In the genomic region with DNA sequence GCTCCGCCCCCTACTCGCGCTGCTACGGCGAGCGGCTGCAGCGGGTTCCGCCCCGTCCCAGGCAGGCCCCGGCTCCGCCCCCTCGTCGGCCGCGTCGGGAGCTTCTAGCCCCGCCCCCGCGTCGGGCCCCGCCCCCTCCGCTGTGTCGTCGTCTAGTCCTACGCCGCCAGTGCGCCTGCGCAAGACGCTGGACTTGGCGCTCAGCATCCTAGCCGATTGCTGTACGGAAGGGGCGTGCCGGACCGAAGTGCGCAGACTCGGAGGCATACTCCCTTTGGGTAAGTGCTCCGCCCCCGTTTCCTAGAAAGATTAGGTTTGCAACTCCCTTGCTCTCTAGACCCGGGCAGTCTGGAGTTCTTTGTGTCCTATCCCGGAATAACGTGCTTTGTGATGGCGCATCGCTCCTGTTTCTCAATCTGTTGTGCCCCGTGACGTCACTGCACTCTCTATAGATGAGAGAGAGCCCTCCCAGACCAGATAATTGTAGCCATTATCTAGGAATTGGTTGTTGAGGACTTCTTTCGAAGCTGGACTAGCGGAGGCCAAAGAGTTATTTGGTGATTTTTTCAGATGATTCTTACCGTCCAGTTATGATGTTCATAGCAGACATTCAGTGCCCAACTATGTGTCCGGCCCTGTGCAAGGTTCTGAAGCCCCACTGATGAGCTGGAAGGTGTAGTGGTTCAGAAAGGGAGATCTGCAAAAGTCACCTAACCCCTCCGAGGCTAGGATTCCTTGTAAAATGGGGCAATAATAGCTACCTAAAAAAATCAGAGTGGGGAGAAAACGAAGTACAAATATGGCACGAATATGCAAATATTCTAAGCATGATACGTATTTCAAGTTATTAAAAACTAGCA, we compare ENCODE assay signal across 8 cellular contexts. TPM values are rescaled to one million over a fixed set of nuclear protein-coding genes. Genes with fewer than 3 reads are reported as not detected.
DNase-seq lines count a peak whose midpoint lies in the region; ATAC-seq and FAIRE-seq lines count a peak whose summit lies in the region.

No MANE protein-coding gene starts in this region.

- peak overlapping the region; percentile 92 for H3K4me3 ChIP-seq in NT2/D1 (ENCODE audit: insufficient read length, low read depth)
- peak overlapping the region; percentile 88 for H3K4me3 ChIP-seq in mesodermal cell (ENCODE audit: extremely low read depth, insufficient read depth, low read length, poor library complexity, severe bottlenecking)

- H3K9ac ChIP-seq in NT2/D1 (ENCODE audit: insufficient read length, low read depth), result peak overlapping the region; percentile 96

- ATAC-seq in GM21390 (IDR thresholded peaks at IDR 0.05; ENCODE audit: unreplicated experiment), result peak; percentile 62

- H3K9me3 ChIP-seq in NT2/D1 (ENCODE audit: insufficient read depth, low read length) (no peaks in the 10 kb centered on the region; the same call in 1 of the 2 replicates), mesodermal cell (ENCODE audit: control insufficient read depth, low read length) (no peaks in the 10 kb centered on the region)

- no peaks in the 10 kb centered on the region for H3K27me3 ChIP-seq in NT2/D1 (ENCODE audit: insufficient read depth, insufficient read length)

- peak; percentile 59 for FAIRE-seq in endometrium (lab: Jason Lieb, UNC)

- peaks cover 62% of the 10 kb centered on the region for H3K36me3 ChIP-seq in NT2/D1 (ENCODE audit: insufficient read depth, insufficient read length, low read length)
- peaks cover 42% of the 10 kb centered on the region for H3K36me3 ChIP-seq in mesodermal cell (ENCODE audit: control insufficient read depth, insufficient read depth, low read length)

- peak overlapping the region; percentile 99 for H3K27ac ChIP-seq in mesodermal cell (ENCODE audit: low read depth, low read length, severe bottlenecking)

- peak; percentile 99 for DNase-seq in COR-L47 (lab: John Stamatoyannopoulos, UW)
- peak in 75 of 76 experiments; percentile 73 to 100 (median 99) for DNase-seq in HUDEP-2 (lab: John Stamatoyannopoulos, UW; ENCODE audit: unreplicated experiment in 76 of 76)
- DNase-seq in NT2/D1 (ENCODE audit: low read depth, low spot score), result peak; percentile 99
- DNase-seq in activated CD8-positive, alpha-beta memory T cell treated with anti-CD3 and anti-CD28 coated beads, Interleukin-2, amount 50 U/mL, for 4 hours, result peak; percentile 100
- peak; percentile 100 for DNase-seq in stimulated activated CD8-positive, alpha-beta memory T cell treated with anti-CD3 and anti-CD28 coated beads, Interleukin-15, amount 100 ng/mL, for 24 hours (ENCODE audit: low read depth)

- H3K4me1 ChIP-seq in NT2/D1 (ENCODE audit: insufficient read depth, insufficient read length) (peaks cover 12% of the 10 kb centered on the region), mesodermal cell (ENCODE audit: control insufficient read depth, insufficient read depth, low read length, poor library complexity, severe bottlenecking) (peaks cover 16% of the 10 kb centered on the region)

- 8 to 9% methylated on average over 31 to 33 of the region's 54 CpGs for WGBS in mesodermal cell (ENCODE audit: insufficient coverage in 2 of 2), 2 experiments

RNA-seq across cellular contexts. Expression of a gene that starts 0.7 kb away (rescaled TPM):
- 7.2 TPM for polyA plus RNA-seq in mesodermal cell (2013, experiment 1 of 2)
- 5.8 TPM for polyA plus RNA-seq in mesodermal cell (2013, experiment 2 of 2)

RNA-seq across cellular contexts. Expression of a gene that starts 12.0 kb away (rescaled TPM):
- polyA plus RNA-seq in mesodermal cell (2013, experiment 1 of 2), result 59.4 TPM
- 52.1 TPM for polyA plus RNA-seq in mesodermal cell (2013, experiment 2 of 2)

RNA-seq across cellular contexts. Expression of a gene that starts 17.4 kb away (rescaled TPM):
- polyA plus RNA-seq in mesodermal cell (2013, experiment 1 of 2), result 2.1 TPM
- polyA plus RNA-seq in mesodermal cell (2013, experiment 2 of 2), result 1.2 TPM

RNA-seq across cellular contexts. Expression of a gene that starts 23.0 kb away (rescaled TPM):
- polyA plus RNA-seq in mesodermal cell (2013, experiment 1 of 2), result not detected
- polyA plus RNA-seq in mesodermal cell (2013, experiment 2 of 2), result not detected

RNA-seq across cellular contexts. Expression of a gene that starts 31.8 kb away (rescaled TPM):
- polyA plus RNA-seq in mesodermal cell (2013, experiment 1 of 2), result not detected
- polyA plus RNA-seq in mesodermal cell (2013, experiment 2 of 2), result not detected

Comparison
In these comparisons a context has a peak if more than half of its experiments do, and no peak if none do; other contexts are left out.
1. Peak in every context shown above with its lines: DNase-seq, ATAC-seq, H3K4me3 ChIP-seq and H3K27ac ChIP-seq.